11 cellular contexts compared by ENCODE assay signal in genomic region chr5:171999877-172000276, GRCh38. TPM values are rescaled to one million over a fixed set of nuclear protein-coding genes. Genes with fewer than 3 reads are reported as not detected.
A peak's percentile ranks its signal among the peaks of the same experiment; 100 is the strongest.
DNase-seq lines count a peak whose midpoint lies in the region; ATAC-seq and TF ChIP-seq lines count a peak whose summit lies in the region.
"Had no signal": no experiment of that assay in that cellular context is flagged by ENCODE, and none has a peak within 500 bp of the region (broad histone marks: within the 10 kb centered on the region; RNA-seq: fewer than 3 reads in every experiment).

No MANE protein-coding gene starts in this region.

- peak overlapping the region; percentile 16; the same call in 1 of the 2 replicates for H3K9ac ChIP-seq in SU-DHL-6 (ENCODE audit: low read length)

- no peak overlapping the region for H3K27ac Mint-ChIP-seq in activated naive CD4-positive, alpha-beta T cell treated with anti-CD3 and anti-CD28 coated beads, Interleukin-2, amount 50 U/mL, for 24 hours
- no peak overlapping the region for H3K27ac Mint-ChIP-seq in activated naive CD4-positive, alpha-beta T cell treated with anti-CD3 and anti-CD28 coated beads, Interleukin-2, amount 50 U/mL, for 72 hours
- H3K27ac Mint-ChIP-seq in activated CD4-positive, alpha-beta memory T cell treated with anti-CD3 and anti-CD28 coated beads for 36 hours, result no peak overlapping the region

- H3K36me3 Mint-ChIP-seq in activated naive CD4-positive, alpha-beta T cell treated with anti-CD3 and anti-CD28 coated beads, Interleukin-2, amount 50 U/mL, for 24 hours, result peaks cover 16% of the 10 kb centered on the region
- peaks cover 3 to 56% of the 10 kb centered on the region in 2 donors for H3K36me3 Mint-ChIP-seq in activated naive CD4-positive, alpha-beta T cell treated with anti-CD3 and anti-CD28 coated beads, Interleukin-2, amount 50 U/mL, for 72 hours
- peaks cover 9% of the 10 kb centered on the region for H3K36me3 Mint-ChIP-seq in activated CD4-positive, alpha-beta memory T cell treated with anti-CD3 and anti-CD28 coated beads for 36 hours

- TF ChIP-seq EP300 in stomach (IDR thresholded peaks at IDR 0.05), result no peak

- peak overlapping the region; percentile 54 for H3K27ac ChIP-seq in SU-DHL-6 (ENCODE audit: low read depth, low read length)
- peak overlapping the region in 3 of 5 donors; percentile 13 to 100 (median 28) for H3K27ac ChIP-seq in stomach

- H3K79me2 ChIP-seq in SU-DHL-6 (ENCODE audit: insufficient read depth, low read length), result peaks cover 98% of the 10 kb centered on the region

- CTCF ChIA-PET in activated CD4-positive, alpha-beta memory T cell treated with anti-CD3 and anti-CD28 coated beads for 36 hours (lab: Charles Lee), result no interaction called here

- H3K4me1 Mint-ChIP-seq in activated naive CD4-positive, alpha-beta T cell treated with anti-CD3 and anti-CD28 coated beads, Interleukin-2, amount 50 U/mL, for 24 hours, result peaks cover 85% of the 10 kb centered on the region
- peaks cover 67% of the 10 kb centered on the region for H3K4me1 Mint-ChIP-seq in activated CD4-positive, alpha-beta memory T cell treated with anti-CD3 and anti-CD28 coated beads for 36 hours (ENCODE audit: low read depth)

- H3K4me2 ChIP-seq in SU-DHL-6 (ENCODE audit: low read depth, low read length, poor library complexity, severe bottlenecking), result peak overlapping the region; percentile 79

- TF ChIP-seq CTCF in SU-DHL-6 (IDR thresholded peaks at IDR 0.05; ENCODE audit: insufficient read depth, low read length, poor library complexity, severe bottlenecking) (no peak), stomach (IDR thresholded peaks at IDR 0.05) (no peak)

- no peak overlapping the region for H2AFZ ChIP-seq in SU-DHL-6 (ENCODE audit: low read depth, low read length, severe bottlenecking)

- H3K36me3 ChIP-seq in SU-DHL-6 (ENCODE audit: low read length), result no peaks in the 10 kb centered on the region
- peaks cover 0 to 14% (median 8%) of the 10 kb centered on the region in 4 donors for H3K36me3 ChIP-seq in stomach

- H3F3A ChIP-seq in SU-DHL-6 (ENCODE audit: insufficient read depth), result peaks cover 35% of the 10 kb centered on the region

- peaks cover 53 to 98% (median 83%) of the 10 kb centered on the region in 4 donors for H3K4me1 ChIP-seq in stomach

- ATAC-seq in activated naive CD4-positive, alpha-beta T cell treated with anti-CD3 and anti-CD28 coated beads, Interleukin-2, amount 50 U/mL, for 72 hours, result no peak
- peak; percentile 60 for ATAC-seq in HG03139 (IDR thresholded peaks at IDR 0.05; ENCODE audit: unreplicated experiment)
- ATAC-seq: right cardiac atrium had no signal

- H3K4me3 ChIP-seq in SU-DHL-6 (ENCODE audit: insufficient read depth, low read length, poor library complexity, severe bottlenecking), result peak overlapping the region; percentile 40
- H3K4me3 ChIP-seq in stomach, result no peak overlapping the region

- no peaks in the 10 kb centered on the region for H3K9me2 ChIP-seq in SU-DHL-6 (replicated peaks; ENCODE audit: insufficient read depth, low read length)

- 33 to 65% (median 57%) methylated on average over 5 of the region's 5 CpGs for WGBS in stomach, 5 donors

- TF ChIP-seq POLR2A in stomach (IDR thresholded peaks at IDR 0.05) (no peak), erythroblast (IDR thresholded peaks at IDR 0.05; ENCODE audit: low read length) (no peak)

- POLR2A ChIA-PET in activated CD4-positive, alpha-beta memory T cell treated with anti-CD3 and anti-CD28 coated beads for 36 hours (lab: Charles Lee), result interaction anchor here (1.9 kb wide), 1 partner anchor 10 kb away, joined by 5 read pairs; no protein-coding TSS in a partner anchor

- H3K27me3 ChIP-seq in SU-DHL-6 (ENCODE audit: low read length), result no peaks in the 10 kb centered on the region
- no peaks in the 10 kb centered on the region for H3K27me3 ChIP-seq in stomach

- H3K9me3 ChIP-seq in SU-DHL-6 (ENCODE audit: insufficient read depth, low read length), result no peaks in the 10 kb centered on the region
- no peaks in the 10 kb centered on the region for H3K9me3 ChIP-seq in stomach

- DNase-seq in activated naive CD4-positive, alpha-beta T cell treated with anti-CD3 and anti-CD28 coated beads, Interleukin-2, amount 50 U/mL, for 72 hours (ENCODE audit: low spot score in 2 of 2), result no peak
- no peak for DNase-seq in stomach
- no peak for DNase-seq in NCI-H226
- DNase-seq in erythroblast (lab: John Stamatoyannopoulos, UW), result no peak
- no peak for DNase-seq in activated CD4-positive, alpha-beta memory T cell treated with anti-CD3 and anti-CD28 coated beads for 36 hours
- DNase-seq: ACHN, activated gamma-delta T cell, right cardiac atrium had no signal

- intact Hi-C loops in stomach (cut with DNase I; ENCODE audit: low total_unique reads), result no loop called here
- intact Hi-C loops in activated CD4-positive, alpha-beta memory T cell treated with anti-CD3 and anti-CD28 coated beads for 36 hours (cut with micrococcal nuclease), result loop anchor here (1.0 to 10.0 kb wide), 2 partner anchors 11 to 775 kb away; partner anchors contain the start of gene DUSP1

- H3K4me3 Mint-ChIP-seq in activated naive CD4-positive, alpha-beta T cell treated with anti-CD3 and anti-CD28 coated beads, Interleukin-2, amount 50 U/mL, for 24 hours, result peak overlapping the region; percentile 47
- H3K4me3 Mint-ChIP-seq in activated CD4-positive, alpha-beta memory T cell treated with anti-CD3 and anti-CD28 coated beads for 36 hours, result no peak overlapping the region

- H3K9me3 Mint-ChIP-seq in activated naive CD4-positive, alpha-beta T cell treated with anti-CD3 and anti-CD28 coated beads, Interleukin-2, amount 50 U/mL, for 24 hours, result no peaks in the 10 kb centered on the region
- H3K9me3 Mint-ChIP-seq in activated naive CD4-positive, alpha-beta T cell treated with anti-CD3 and anti-CD28 coated beads, Interleukin-2, amount 50 U/mL, for 72 hours, result peaks cover 0 to 5% of the 10 kb centered on the region in 2 donors
- H3K9me3 Mint-ChIP-seq in activated CD4-positive, alpha-beta memory T cell treated with anti-CD3 and anti-CD28 coated beads for 36 hours, result no peaks in the 10 kb centered on the region

- H3K27me3 Mint-ChIP-seq in activated naive CD4-positive, alpha-beta T cell treated with anti-CD3 and anti-CD28 coated beads, Interleukin-2, amount 50 U/mL, for 24 hours, result no peaks in the 10 kb centered on the region
- no peaks in the 10 kb centered on the region for H3K27me3 Mint-ChIP-seq in activated CD4-positive, alpha-beta memory T cell treated with anti-CD3 and anti-CD28 coated beads for 36 hours

- peaks cover 5% of the 10 kb centered on the region; the same call in 1 of the 2 replicates for H4K20me1 ChIP-seq in SU-DHL-6 (ENCODE audit: low read depth, low read length)

RNA-seq across cellular contexts. Expression of gene FBXW11, which starts 6.6 kb away (rescaled TPM):
- total RNA-seq in activated naive CD4-positive, alpha-beta T cell treated with anti-CD3 and anti-CD28 coated beads, Interleukin-2, amount 50 U/mL, for 72 hours, result 10 to 100 TPM; 40.7 to 41.7 TPM
- 100 to 1,000 TPM in 3 of 5 donors, 10 to 100 TPM in 1, 1 to 10 TPM in 1; 4.3 to 117 (median 101) TPM for total RNA-seq in stomach
- polyA plus RNA-seq in stomach, result 10 to 100 TPM in 2 of 3 donors, 1 to 10 TPM in 1; 9.0 to 29.3 (median 19.9) TPM
- 10 to 100 TPM; 47.2 to 47.4 TPM for total RNA-seq in activated CD4-positive, alpha-beta memory T cell treated with anti-CD3 and anti-CD28 coated beads for 36 hours
